Comparison of ENCODE assay signal across 9 cellular contexts in genomic region chr3:69740103-69741021, GRCh38. TPM values are rescaled to one million over a fixed set of nuclear protein-coding genes. Genes with fewer than 3 reads are reported as not detected.
DNase-seq lines count a peak whose midpoint lies in the region; ATAC-seq and TF ChIP-seq lines count a peak whose summit lies in the region.
"Had no signal": no experiment of that assay in that cellular context is flagged by ENCODE, and none has a peak within 500 bp of the region (broad histone marks: within the 10 kb centered on the region; RNA-seq: fewer than 3 reads in every experiment).

No MANE protein-coding gene starts in this region.

- no peaks in the 10 kb centered on the region for H3K27me3 ChIP-seq in Panc1 (ENCODE audit: control insufficient read depth, insufficient read depth, low read length)
- no peaks in the 10 kb centered on the region for H3K27me3 ChIP-seq in ovary

- no peak overlapping the region; the same call in 1 of the 2 replicates for H3K27ac ChIP-seq in Panc1 (ENCODE audit: low read length)
- peak overlapping the region; percentile 72 to 84 for H3K27ac ChIP-seq in ovary

- peak; percentile 40; the same call in 1 of the 2 replicates for ATAC-seq in Panc1
- no peak for ATAC-seq in GM21529 (IDR thresholded peaks at IDR 0.05; ENCODE audit: unreplicated experiment)
- ATAC-seq in HG03571 (IDR thresholded peaks at IDR 0.05; ENCODE audit: unreplicated experiment): no peak

- H3K4me1 ChIP-seq in Panc1 (ENCODE audit: control insufficient read depth, insufficient read depth, low read length) (peaks cover 4% of the 10 kb centered on the region; the same call in 1 of the 2 replicates), ovary (ENCODE audit: insufficient read depth) (peaks cover 22% of the 10 kb centered on the region)

- DNase-seq in GM13976 (ENCODE audit: low spot score): peak; percentile 29
- no peak for DNase-seq in Panc1 (ENCODE audit: low read depth, low spot score)
- DNase-seq in foreskin fibroblast: peak in 1 of 2 donors; percentile 40
- peak; percentile 51 to 71 (median 60) for DNase-seq in ovary
- no peak for DNase-seq in occipital lobe (lab: John Stamatoyannopoulos, UW)
- DNase-seq in GM19238 (ENCODE audit: insufficient read length, low spot score): no peak
- DNase-seq: activated B cell treated with CpG ODN at 0.5 μM for 24 hours had no signal

- POLR2A ChIA-PET in Panc1 (lab: Charles Lee): no interaction called here

- H3K4me3 ChIP-seq in Panc1 (ENCODE audit: low read depth in 2 of 2, low read length in 2 of 2) (peak overlapping the region; percentile 68 to 82), foreskin fibroblast (ENCODE audit: low read depth in 1 of 2, low read length in 2 of 2) (peak overlapping the region; percentile 82 to 86), ovary (peak overlapping the region; percentile 70)

- no TSS peak for BruUV-seq in Panc1 (replicated peaks; lab: Mats Ljungman, UMichigan)

- no peak for TF ChIP-seq CTCF in GM13976 (IDR thresholded peaks at IDR 0.05; ENCODE audit: borderline replicate concordance, control extremely low read depth, extremely low read depth, insufficient read depth, missing control alignments)
- TF ChIP-seq CTCF in Panc1 (IDR thresholded peaks at IDR 0.05): no peak
- TF ChIP-seq CTCF in foreskin fibroblast (IDR thresholded peaks at IDR 0.05; ENCODE audit: low read depth, low read length): no peak
- no peak for TF ChIP-seq CTCF in ovary (IDR thresholded peaks at IDR 0.05)

- 10 to 12% (median 11%) methylated on average over 26 of the region's 26 CpGs for WGBS in ovary, 3 donors

- in situ Hi-C loops in GM13976 (cut with MboI; ENCODE audit: low sequenced_read_pairs, unreplicated experiment) (no loop called here), Panc1 (cut with HindIII; ENCODE audit: low pct_unique_long_range_greater_than_20kb, low sequenced_read_pairs) (no loop called here)

- intact Hi-C loops in Panc1 (cut with micrococcal nuclease; ENCODE audit: unreplicated experiment): no loop called here
- intact Hi-C loops in ovary (cut with DNase I): loop anchor here in 1 of 4 donors (5.0 kb wide), 1 partner anchor 47 kb away; no protein-coding TSS in a partner anchor

- no peak for TF ChIP-seq EP300 in ovary (IDR thresholded peaks at IDR 0.05)

- TF ChIP-seq POLR2A in ovary (IDR thresholded peaks at IDR 0.05): no peak

- CTCF ChIA-PET in Panc1 (lab: Charles Lee): no interaction called here

- H3K9me3 ChIP-seq in Panc1 (ENCODE audit: control insufficient read depth, insufficient read depth, low read depth, low read length): no peaks in the 10 kb centered on the region
- H3K9me3 ChIP-seq in ovary: no peaks in the 10 kb centered on the region

- H3K36me3 ChIP-seq in Panc1 (ENCODE audit: control insufficient read depth, insufficient read depth, low read length) (no peaks in the 10 kb centered on the region), ovary (no peaks in the 10 kb centered on the region)

RNA-seq across cellular contexts. Expression of gene MITF, which starts 1.1 kb away (rescaled TPM):
- 10.8 TPM for total RNA-seq in Panc1 (2021; ENCODE audit: unreplicated experiment)
- polyA plus RNA-seq in Panc1 (2012; ENCODE audit: insufficient read length): 3.5 TPM
- 10 to 100 TPM; 19.7 to 38.0 (median 24.9) TPM for total RNA-seq in ovary
- polyA plus RNA-seq in ovary: 10 to 100 TPM; 13.6 to 37.1 TPM
- 2.7 TPM for total RNA-seq in occipital lobe
- total RNA-seq: activated B cell treated with CpG ODN at 0.5 μM for 24 hours had no signal

Comparison
In these comparisons a context has a peak if more than half of its experiments do, and no peak if none do; other contexts are left out.
1. DNase-seq: peak in GM13976 (single experiment) and ovary (5 of 5); none in Panc1 (single experiment), occipital lobe (single experiment) and GM19238 (single experiment).
2. Peak in every context shown above with its lines, with median percentiles within 50 percentile points of each other: H3K4me3 ChIP-seq.